Comparison of ENCODE assay signal across 1 cellular context in the genomic region with DNA sequence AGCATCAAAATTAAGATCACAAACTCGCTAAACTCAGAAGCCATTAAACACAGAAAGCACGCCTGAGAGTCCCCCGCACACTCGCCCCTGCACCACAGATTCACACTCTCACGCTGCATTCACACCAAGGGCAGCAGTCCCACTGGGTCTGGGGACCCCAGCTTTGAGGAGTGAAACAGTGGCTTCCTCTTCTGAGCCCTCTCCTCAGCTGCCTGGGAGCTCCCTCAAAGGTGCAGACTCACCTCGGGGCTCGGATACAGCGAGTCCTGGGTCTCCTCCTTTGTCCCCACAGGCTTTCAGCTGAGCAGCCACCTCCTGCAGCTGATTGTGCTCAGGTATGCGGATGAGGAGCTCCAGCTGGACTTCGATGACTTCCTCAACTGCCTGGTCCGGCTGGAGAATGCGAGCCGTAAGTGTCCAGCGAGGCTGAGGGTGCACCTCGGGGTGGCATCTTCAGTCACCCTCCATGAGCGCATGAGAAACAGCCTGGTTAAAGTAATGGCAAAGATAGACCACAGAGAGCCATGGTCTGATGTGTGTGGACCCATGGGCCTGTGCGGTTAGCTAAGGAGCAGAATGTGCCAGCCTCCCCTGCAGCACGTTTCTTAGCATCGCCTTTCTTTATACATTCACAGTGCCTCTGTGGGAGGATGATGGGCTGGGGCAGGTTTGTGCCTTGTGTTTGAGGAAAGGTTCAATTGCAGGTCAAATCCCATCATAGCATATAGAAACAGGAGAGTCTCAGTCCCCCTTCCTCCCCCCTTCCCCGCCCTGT.
TF ChIP-seq lines count a peak whose summit lies in the region.

No MANE protein-coding gene starts in this region.

TF ChIP-seq in HEK293T, 16 proteins besides CTCF, POLR2A, EP300 and RAD21:
- TF ChIP-seq, protein P1, sequence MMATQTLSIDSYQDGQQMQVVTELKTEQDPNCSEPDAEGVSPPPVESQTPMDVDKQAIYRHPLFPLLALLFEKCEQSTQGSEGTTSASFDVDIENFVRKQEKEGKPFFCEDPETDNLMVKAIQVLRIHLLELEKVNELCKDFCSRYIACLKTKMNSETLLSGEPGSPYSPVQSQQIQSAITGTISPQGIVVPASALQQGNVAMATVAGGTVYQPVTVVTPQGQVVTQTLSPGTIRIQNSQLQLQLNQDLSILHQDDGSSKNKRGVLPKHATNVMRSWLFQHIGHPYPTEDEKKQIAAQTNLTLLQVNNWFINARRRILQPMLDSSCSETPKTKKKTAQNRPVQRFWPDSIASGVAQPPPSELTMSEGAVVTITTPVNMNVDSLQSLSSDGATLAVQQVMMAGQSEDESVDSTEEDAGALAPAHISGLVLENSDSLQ (IDR thresholded peaks at IDR 0.05): no peak
- TF ChIP-seq HDGF (IDR thresholded peaks at IDR 0.05; ENCODE audit: borderline replicate concordance) (no peak), ZNF384 (IDR thresholded peaks at IDR 0.05) (no peak), FOXM1 (IDR thresholded peaks at IDR 0.05; ENCODE audit: borderline replicate concordance) (no peak), L3MBTL2 (conservative IDR thresholded peaks at IDR 0.05) (no peak), ARNT (IDR thresholded peaks at IDR 0.05) (no peak), SP1 (IDR thresholded peaks at IDR 0.05) (no peak)
